ENCODE assay signal across 7 cellular contexts in genomic region chrX:52345402-52345801, GRCh38. TPM values are rescaled to one million over a fixed set of nuclear protein-coding genes. Genes with fewer than 3 reads are reported as not detected.
DNase-seq lines count a peak whose midpoint lies in the region; ATAC-seq, FAIRE-seq and TF ChIP-seq lines count a peak whose summit lies in the region.
"Not testable (repeated sequence)": the region's sequence is repeated elsewhere in the genome, so short reads cannot be mapped to it uniquely, and the experiment has no call there.

No MANE protein-coding gene starts in this region.

- not testable (repeated sequence) for H2BK120ac ChIP-seq in trophoblast cell (ENCODE audit: insufficient read depth, low read length, poor library complexity)

- not testable (repeated sequence) for H3K27me3 ChIP-seq in K562 (ENCODE audit: control insufficient read depth in 2 of 2, insufficient read depth in 2 of 2, low read length in 2 of 2); left ventricle myocardium inferior (ENCODE audit: low read depth); trophoblast cell (ENCODE audit: insufficient read depth, low read length)

- H3K27ac ChIP-seq in K562 (ENCODE audit: extremely low read depth, low read depth, low read length); left ventricle myocardium inferior (replicated peaks); trophoblast cell (ENCODE audit: low read depth, low read length): not testable (repeated sequence)

- intact Hi-C loops in activated CD4-positive, alpha-beta T cell treated with anti-CD3 and anti-CD28 coated beads for 36 hours (cut with DNase I, micrococcal nuclease); K562 (cut with micrococcal nuclease); left ventricle myocardium inferior (cut with micrococcal nuclease): not testable (repeated sequence)

- WGBS in K562 (ENCODE audit: insufficient coverage, low coverage, missing lambda C conversion rate) = 8% methylated on average over 2 of the region's 4 CpGs
- no CpG with 5 or more reads among the region's 4 CpGs for WGBS in trophoblast cell (ENCODE audit: extremely low coverage, insufficient coverage, insufficient read length)

- H2AK5ac ChIP-seq in trophoblast cell (ENCODE audit: low read length) = not testable (repeated sequence)

- not testable (repeated sequence) for H3K9me3 Mint-ChIP-seq in activated CD4-positive, alpha-beta T cell treated with anti-CD3 and anti-CD28 coated beads for 36 hours (ENCODE audit: low read depth)

- H3K18ac ChIP-seq in trophoblast cell (ENCODE audit: low read length) = not testable (repeated sequence)

- not testable (repeated sequence) for H3K36me3 Mint-ChIP-seq in activated CD4-positive, alpha-beta T cell treated with anti-CD3 and anti-CD28 coated beads for 36 hours (ENCODE audit: low read depth)

- not testable (repeated sequence) for H3K14ac ChIP-seq in trophoblast cell (ENCODE audit: low read length)

- peak overlapping the region; percentile 43 for H4K12ac ChIP-seq in trophoblast cell (ENCODE audit: low read depth, low read length)

- not testable (repeated sequence) for BruUV-seq in K562 (replicated peaks; lab: Mats Ljungman, UMichigan)

- H3K4me2 ChIP-seq in K562 (ENCODE audit: insufficient read depth, low read length); trophoblast cell (ENCODE audit: low read length): not testable (repeated sequence)

- peak overlapping the region; percentile 14 for H4K91ac ChIP-seq in trophoblast cell (ENCODE audit: low read depth, low read length)

- not testable (repeated sequence) for H3K79me1 ChIP-seq in trophoblast cell (ENCODE audit: low read length)

- not testable (repeated sequence) for H3K36me3 ChIP-seq in K562 (ENCODE audit: control insufficient read depth, insufficient read depth, low read length); left ventricle myocardium inferior; trophoblast cell (ENCODE audit: control insufficient read depth in 1 of 2, insufficient read depth in 2 of 2, low read length in 2 of 2)

- not testable (repeated sequence) for H3K4me1 Mint-ChIP-seq in activated CD4-positive, alpha-beta T cell treated with anti-CD3 and anti-CD28 coated beads for 36 hours

- H4K8ac ChIP-seq in trophoblast cell (ENCODE audit: low read depth, low read length) = peak overlapping the region; percentile 47

- H3K9me3 ChIP-seq in K562 (replicated peaks; ENCODE audit: control insufficient read depth, insufficient read depth, low read depth, low read length); left ventricle myocardium inferior (replicated peaks); trophoblast cell (ENCODE audit: insufficient read depth, low read depth, low read length): not testable (repeated sequence)

- not testable (repeated sequence) for TF ChIP-seq EP300 in K562 (IDR thresholded peaks at IDR 0.05; ENCODE audit: low read length)

- ATAC-seq in HG02885 (IDR thresholded peaks at IDR 0.05; ENCODE audit: poor library complexity, unreplicated experiment) (peak; percentile 82), K562 (peak; percentile 97)
- ATAC-seq in activated CD4-positive, alpha-beta T cell treated with anti-CD3 and anti-CD28 coated beads for 36 hours = peak; percentile 45

- not testable (repeated sequence) for H3K9me1 ChIP-seq in K562 (ENCODE audit: control insufficient read depth, insufficient read depth, low read length)

- TF ChIP-seq CTCF in GM10248 (IDR thresholded peaks at IDR 0.05; ENCODE audit: control extremely low read depth, extremely low read depth, low read depth, missing control alignments) (peak; percentile 35), K562 (IDR thresholded peaks at IDR 0.05 in 2 of 3, conservative IDR thresholded peaks at IDR 0.05 in 1 of 3; ENCODE audit: insufficient read depth in 2 of 3, low read depth in 1 of 3, low read length in 3 of 3) (peak; percentile 46 to 59 (median 58)), left ventricle myocardium inferior (IDR thresholded peaks at IDR 0.05; ENCODE audit: borderline replicate concordance) (peak; percentile 39)

- POLR2A ChIA-PET in GM10248 (lab: Yijun Ruan, JAX); activated CD4-positive, alpha-beta T cell treated with anti-CD3 and anti-CD28 coated beads for 36 hours (lab: Charles Lee); K562 (lab: Yijun Ruan, JAX): not testable (repeated sequence)

- H3K4ac ChIP-seq in trophoblast cell (ENCODE audit: low read depth, low read length) = not testable (repeated sequence)

- H3K4me3 ChIP-seq in K562; left ventricle myocardium inferior; trophoblast cell (ENCODE audit: low read depth, low read length): not testable (repeated sequence)

- CTCF ChIA-PET in GM10248 (lab: Yijun Ruan, JAX) = interaction anchor here (0.9 kb wide), 2 partner anchors 10 to 45 kb away, joined by 3 to 4 read pairs; no protein-coding TSS in a partner anchor
- CTCF ChIA-PET in activated CD4-positive, alpha-beta T cell treated with anti-CD3 and anti-CD28 coated beads for 36 hours (lab: Charles Lee) = interaction anchor here (0.6 kb wide), 1 partner anchor 1795 kb away, joined by 4 read pairs; no protein-coding TSS in a partner anchor
- CTCF ChIA-PET in K562 (lab: Yijun Ruan, JAX; ENCODE audit: low intra/inter-chr PET ratio) = not testable (repeated sequence)

- H3K79me2 ChIP-seq in K562 (ENCODE audit: control insufficient read depth, insufficient read depth, low read length); trophoblast cell (ENCODE audit: control insufficient read depth, insufficient read depth, low read length, poor library complexity): not testable (repeated sequence)

- H3K27me3 Mint-ChIP-seq in activated CD4-positive, alpha-beta T cell treated with anti-CD3 and anti-CD28 coated beads for 36 hours = not testable (repeated sequence)

- in situ Hi-C loops in K562 (cut with MboI) = not testable (repeated sequence)

- H3K4me1 ChIP-seq in K562 (replicated peaks in 1 of 2; ENCODE audit: control insufficient read depth in 2 of 2, insufficient read depth in 2 of 2, low read length in 2 of 2); left ventricle myocardium inferior; trophoblast cell (ENCODE audit: control insufficient read depth in 1 of 2, insufficient read depth in 2 of 2, low read length in 2 of 2): not testable (repeated sequence)

- peak overlapping the region; percentile 49 for H2BK12ac ChIP-seq in trophoblast cell (ENCODE audit: low read length)

- H2BK5ac ChIP-seq in trophoblast cell (ENCODE audit: low read depth, low read length, poor library complexity) = not testable (repeated sequence)

- not testable (repeated sequence) for H3K27ac Mint-ChIP-seq in activated CD4-positive, alpha-beta T cell treated with anti-CD3 and anti-CD28 coated beads for 36 hours

- H4K20me1 ChIP-seq in K562 (replicated peaks; ENCODE audit: control insufficient read depth, insufficient read depth, low read length) = not testable (repeated sequence)

- DNase-seq in GM10248 (ENCODE audit: extremely low spot score) (peak; percentile 31), NCI-H526 treated with DMSO at 0.1 percent for 48 hours (lab: John Stamatoyannopoulos, UW) (peak; percentile 3), K562 (ENCODE audit: extremely low read depth in 1 of 4, low spot score in 3 of 4) (peak; percentile 32 to 73 (median 44)), left ventricle myocardium inferior (peak; percentile 15), trophoblast cell (peak; percentile 61 to 79)
- peak; percentile 71 for DNase-seq in activated CD4-positive, alpha-beta T cell treated with anti-CD3 and anti-CD28 coated beads for 36 hours

- H3K4me3 Mint-ChIP-seq in activated CD4-positive, alpha-beta T cell treated with anti-CD3 and anti-CD28 coated beads for 36 hours = not testable (repeated sequence)

- H2AFZ ChIP-seq in K562 (ENCODE audit: low read depth, low read length); trophoblast cell (ENCODE audit: insufficient read depth, low read length, poor library complexity): not testable (repeated sequence)

- FAIRE-seq in K562 (lab: Jason Lieb, UNC) = peak; percentile 91

- TF ChIP-seq POLR2A in K562 (conservative IDR thresholded peaks at IDR 0.05) = not testable (repeated sequence)

- not testable (repeated sequence) for H3K9ac ChIP-seq in K562 (ENCODE audit: insufficient read depth in 1 of 2, low read depth in 2 of 2, low read length in 2 of 2); trophoblast cell (ENCODE audit: low read length)

- peak; percentile 49 to 70 for TF ChIP-seq RAD21 in K562 (CRISPR knock-in tag; conservative IDR thresholded peaks at IDR 0.05 in 1 of 2, IDR thresholded peaks at IDR 0.05 in 1 of 2)

- H3K23ac ChIP-seq in trophoblast cell (ENCODE audit: low read length) = not testable (repeated sequence)

TF ChIP-seq in K562, 482 proteins besides CTCF, POLR2A, EP300 and RAD21 (continues in another document):
- TF ChIP-seq YY1 (IDR thresholded peaks at IDR 0.05; ENCODE audit: borderline replicate concordance in 1 of 3, control insufficient read depth in 1 of 3, extremely low read depth in 1 of 3, insufficient read depth in 3 of 3, insufficient read length in 1 of 3, insufficient replicate concordance in 2 of 3, low read depth in 1 of 3, low read length in 2 of 3) = peak in 1 of 3 experiments; percentile 23

RNA-seq across cellular contexts. Expression of gene XAGE2, which starts 23.4 kb away (rescaled TPM):
- total RNA-seq in activated CD4-positive, alpha-beta T cell treated with anti-CD3 and anti-CD28 coated beads for 36 hours = not detected
- not detected in 2 replicates for total RNA-seq in K562 (2011; cell fraction: chromatin; rRNA removed; ENCODE audit: low replicate concordance)
- total RNA-seq in K562 (2011; cell fraction: nucleolus; rRNA removed) = not detected in 2 replicates
- not detected in 2 replicates for total RNA-seq in K562 (2011; cell fraction: nucleoplasm; rRNA removed)
- total RNA-seq in K562 (2014; rRNA removed) (not detected in 2 replicates), K562 (2014; rRNA removed; fragmentation: Illumina TruSeq; extraction: Trizol) (0.36 TPM in 1 of 2 replicates, not detected in the other), K562 (2015; rRNA removed; fragmentation: Illumina TruSeq; extraction: Trizol) (not detected in 2 replicates), K562 (2021) (not detected in 2 replicates), left ventricle myocardium inferior (not detected)
- polyA plus RNA-seq in K562 (2011; rRNA removed) (not detected in 2 replicates), K562 (2014; fragmentation: Illumina TruSeq; extraction: Trizol) (not detected in 2 replicates), K562 (2014; fragmentation: Nextera tagmentation; extraction: Ambion mirVana) (under 1 TPM; 0.14 to 0.21 TPM), K562 (2014; rRNA removed) (not detected in 2 replicates)
- polyA plus RNA-seq in K562 (2011; cell fraction: cytosol; rRNA removed) = 0.12 TPM in 1 of 2 replicates, not detected in the other
- polyA plus RNA-seq in K562 (2011; cell fraction: nucleus; rRNA removed) = not detected in 2 replicates
- not detected in 2 replicates for polyA plus RNA-seq in K562 (2012)
- not detected in 2 replicates for polyA minus RNA-seq in K562 (2011; rRNA and poly(A)+ RNA removed)
- not detected in 2 replicates for polyA minus RNA-seq in K562 (2011; cell fraction: cytosol; rRNA and poly(A)+ RNA removed)
- polyA minus RNA-seq in K562 (2011; cell fraction: nucleus; rRNA and poly(A)+ RNA removed) = not detected in 2 replicates
- polyA plus RNA-seq in trophoblast cell (2013) = 218 and 229 TPM in 2 replicates

Comparison
In these comparisons a context has a peak if more than half of its experiments do, and no peak if none do; other contexts are left out.
1. DNase-seq: peak in every context shown above with its lines; median percentile 71 in activated CD4-positive, alpha-beta T cell treated with anti-CD3 and anti-CD28 coated beads for 36 hours; 70 in trophoblast cell; 44 in K562; 31 in GM10248; 15 in left ventricle myocardium inferior; 3 in NCI-H526 treated with DMSO at 0.1 percent for 48 hours.
2. ATAC-seq: peak in every context shown above with its lines; median percentile 97 in K562; 82 in HG02885; 45 in activated CD4-positive, alpha-beta T cell treated with anti-CD3 and anti-CD28 coated beads for 36 hours.